16 cellular contexts compared by ENCODE assay signal in the genomic region with DNA sequence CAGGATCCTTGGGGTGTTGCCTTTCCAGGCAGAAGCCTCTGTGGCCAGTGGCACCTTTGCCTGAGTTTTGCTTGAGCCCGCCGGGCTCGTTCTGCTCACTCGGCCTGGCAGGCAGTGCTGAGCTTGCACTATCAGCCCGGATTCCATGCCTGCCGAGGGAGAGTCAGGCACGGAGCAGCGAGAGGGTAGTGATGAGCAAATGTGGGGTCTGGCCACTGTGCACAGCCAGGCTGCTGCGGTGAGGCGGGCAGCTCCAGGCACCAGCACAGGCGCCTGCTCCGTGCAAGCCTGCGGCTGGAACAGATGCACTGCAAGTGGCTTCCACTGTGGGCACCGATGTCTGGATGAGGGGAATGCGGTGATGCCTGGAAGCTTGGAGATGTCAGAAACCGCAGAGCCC.
DNase-seq lines count a peak whose midpoint lies in the region; ATAC-seq and TF ChIP-seq lines count a peak whose summit lies in the region.
"Had no signal": no experiment of that assay in that cellular context is flagged by ENCODE, and none has a peak within 500 bp of the region (broad histone marks: within the 10 kb centered on the region; RNA-seq: fewer than 3 reads in every experiment).

No MANE protein-coding gene starts in this region.

- no peak overlapping the region for H2AFZ ChIP-seq in osteoblast (ENCODE audit: low read length)

- POLR2A ChIA-PET in activated CD4-positive, alpha-beta memory T cell treated with anti-CD3 and anti-CD28 coated beads, Interleukin-2, amount 10 ng/mL, durations not matched to agents 7 days and 5 days (lab: Charles Lee), result no interaction called here

- no peaks in the 10 kb centered on the region for H3K27me3 Mint-ChIP-seq in activated CD4-positive, alpha-beta memory T cell treated with anti-CD3 and anti-CD28 coated beads, Interleukin-2, amount 10 ng/mL, durations not matched to agents 7 days and 5 days
- H3K27me3 Mint-ChIP-seq: CD4-positive, alpha-beta memory T cell had no signal

- H3K36me3 Mint-ChIP-seq in activated CD4-positive, alpha-beta memory T cell treated with anti-CD3 and anti-CD28 coated beads, Interleukin-2, amount 10 ng/mL, durations not matched to agents 7 days and 5 days (ENCODE audit: low read depth), result no peaks in the 10 kb centered on the region
- H3K36me3 Mint-ChIP-seq: CD14-positive monocyte; CD4-positive, alpha-beta memory T cell had no signal

- no peaks in the 10 kb centered on the region for H3K79me2 ChIP-seq in osteoblast (ENCODE audit: insufficient read depth, low read length)

- H3K4me1 ChIP-seq in right cardiac atrium (ENCODE audit: control insufficient read depth, insufficient read depth, low read length) (no peaks in the 10 kb centered on the region), osteoblast (ENCODE audit: insufficient read depth, low read length) (no peaks in the 10 kb centered on the region)
- H3K4me1 ChIP-seq: A549, BLaER1, HAP-1 had no signal

- H3K27me3 ChIP-seq in right cardiac atrium (ENCODE audit: control insufficient read depth, insufficient read depth), result no peaks in the 10 kb centered on the region
- H3K27me3 ChIP-seq in osteoblast (ENCODE audit: insufficient read depth, low read length), result no peaks in the 10 kb centered on the region
- H3K27me3 ChIP-seq: BLaER1 had no signal

- no peaks in the 10 kb centered on the region for H3K4me1 Mint-ChIP-seq in activated CD4-positive, alpha-beta memory T cell treated with anti-CD3 and anti-CD28 coated beads, Interleukin-2, amount 10 ng/mL, durations not matched to agents 7 days and 5 days
- H3K4me1 Mint-ChIP-seq: CD14-positive monocyte; CD4-positive, alpha-beta memory T cell had no signal

- CTCF ChIA-PET in activated CD4-positive, alpha-beta memory T cell treated with anti-CD3 and anti-CD28 coated beads, Interleukin-2, amount 10 ng/mL, durations not matched to agents 7 days and 5 days (lab: Charles Lee), result no interaction called here

- H3K4me3 Mint-ChIP-seq in activated CD4-positive, alpha-beta memory T cell treated with anti-CD3 and anti-CD28 coated beads, Interleukin-2, amount 10 ng/mL, durations not matched to agents 7 days and 5 days, result no peak overlapping the region
- H3K4me3 Mint-ChIP-seq: CD14-positive monocyte; CD4-positive, alpha-beta memory T cell had no signal

- no peaks in the 10 kb centered on the region for H3K36me3 ChIP-seq in osteoblast (ENCODE audit: insufficient read depth, low read length)
- H3K36me3 ChIP-seq: BLaER1, HAP-1 had no signal

- DNase-seq in right cardiac atrium (peak in 2 of 3 donors; percentile 33 to 37), left cardiac atrium (no peak), islet precursor cell (peak; percentile 43), osteoblast (ENCODE audit: insufficient read length, low spot score, missing footprints) (peak; percentile 32), epidermal melanocyte (ENCODE audit: insufficient read length, low spot score) (no peak), D341Med (ENCODE audit: low spot score) (no peak)
- no peak for DNase-seq in activated CD4-positive, alpha-beta memory T cell treated with anti-CD3 and anti-CD28 coated beads, Interleukin-2, amount 10 ng/mL, durations not matched to agents 7 days and 5 days
- DNase-seq: CD4-positive, alpha-beta memory T cell; DMS79 treated with DMSO at 0.1 percent for 48 hours; GF-D8; IMR-90 had no signal

- H3K9me3 ChIP-seq in right cardiac atrium (ENCODE audit: control insufficient read depth, low read length) (no peaks in the 10 kb centered on the region), osteoblast (ENCODE audit: low read depth, low read length) (no peaks in the 10 kb centered on the region)
- H3K9me3 ChIP-seq: A549, BLaER1, HAP-1 had no signal

- H3K27ac Mint-ChIP-seq in activated CD4-positive, alpha-beta memory T cell treated with anti-CD3 and anti-CD28 coated beads, Interleukin-2, amount 10 ng/mL, durations not matched to agents 7 days and 5 days, result no peak overlapping the region
- H3K27ac Mint-ChIP-seq: CD14-positive monocyte; CD4-positive, alpha-beta memory T cell had no signal

- H3K9me3 Mint-ChIP-seq in activated CD4-positive, alpha-beta memory T cell treated with anti-CD3 and anti-CD28 coated beads, Interleukin-2, amount 10 ng/mL, durations not matched to agents 7 days and 5 days, result peaks cover 2% of the 10 kb centered on the region

- ATAC-seq in right cardiac atrium, result no peak
- ATAC-seq in left cardiac atrium, result no peak
- ATAC-seq: A549 had no signal

- H3K4me2 ChIP-seq in osteoblast (ENCODE audit: insufficient read depth, low read length), result no peak overlapping the region
- H3K4me2 ChIP-seq: A549, BLaER1 had no signal

- no peak for TF ChIP-seq CTCF in osteoblast (IDR thresholded peaks at IDR 0.05; ENCODE audit: extremely low read depth, low read depth, low read length)

- H3K27ac ChIP-seq in right cardiac atrium (ENCODE audit: low read length), result no peak overlapping the region
- H3K27ac ChIP-seq in osteoblast (ENCODE audit: low read depth, low read length), result no peak overlapping the region
- H3K27ac ChIP-seq: 22Rv1, A549, BLaER1 had no signal

- 83% methylated on average over 16 of the region's 16 CpGs for WGBS in right cardiac atrium

- no peaks in the 10 kb centered on the region for H4K20me1 ChIP-seq in osteoblast (ENCODE audit: insufficient read depth, low read length)
- H4K20me1 ChIP-seq: BLaER1 had no signal

- H3K4me3 ChIP-seq in right cardiac atrium (ENCODE audit: low read length), result no peak overlapping the region
- H3K4me3 ChIP-seq in osteoblast (ENCODE audit: insufficient read depth, low read length), result no peak overlapping the region
- H3K4me3 ChIP-seq: A549, BLaER1, HAP-1 had no signal

- intact Hi-C loops in right cardiac atrium (cut with DNase I), result no loop called here
- intact Hi-C loops in left cardiac atrium (cut with DNase I), result no loop called here

Comparison
In these comparisons a context has a peak if more than half of its experiments do, and no peak if none do; other contexts are left out.
1. DNase-seq: peak in right cardiac atrium (2 of 3), islet precursor cell (single experiment) and osteoblast (single experiment); none in left cardiac atrium (single experiment), activated CD4-positive, alpha-beta memory T cell treated with anti-CD3 and anti-CD28 coated beads, Interleukin-2, amount 10 ng/mL, durations not matched to agents 7 days and 5 days (single experiment), epidermal melanocyte (single experiment) and D341Med (single experiment).